10 cellular contexts compared by ENCODE assay signal in the genomic region with DNA sequence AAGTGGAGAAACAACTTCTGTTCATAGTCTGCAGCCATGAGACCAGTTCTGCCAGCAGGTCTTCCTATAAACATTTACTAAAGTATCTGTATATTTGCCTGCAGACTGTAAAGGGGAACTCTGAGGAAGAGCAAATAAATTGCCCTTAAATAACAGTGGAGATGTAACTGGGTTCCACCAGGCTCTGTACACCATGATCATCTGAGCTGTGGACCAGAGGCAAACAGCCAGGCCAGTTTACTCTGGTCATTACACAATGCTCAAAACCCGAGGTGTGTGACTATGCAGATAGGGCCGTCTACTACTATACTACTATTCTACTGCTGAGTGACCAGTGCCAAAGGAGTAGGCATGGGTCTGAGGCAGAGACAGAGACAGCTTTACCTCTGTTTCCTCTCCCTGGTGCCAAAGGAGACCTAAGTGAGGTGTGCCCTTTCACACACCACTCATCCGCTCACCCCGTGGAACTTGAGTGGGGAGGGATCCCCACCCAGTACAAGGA. TPM values are rescaled to one million over a fixed set of nuclear protein-coding genes. Genes with fewer than 3 reads are reported as not detected.
DNase-seq lines count a peak whose midpoint lies in the region; ATAC-seq, FAIRE-seq and TF ChIP-seq lines count a peak whose summit lies in the region.
"Had no signal": no experiment of that assay in that cellular context is flagged by ENCODE, and none has a peak within 500 bp of the region (broad histone marks: within the 10 kb centered on the region; RNA-seq: fewer than 3 reads in every experiment).

No MANE protein-coding gene starts in this region.

- no peak overlapping the region for H2AFZ ChIP-seq in astrocyte (ENCODE audit: low read depth, low read length)

- H3K9ac ChIP-seq in astrocyte (ENCODE audit: low read length) = peak overlapping the region; percentile 77

- H3K4me1 ChIP-seq in astrocyte (ENCODE audit: insufficient read depth, low read length) (peaks cover 37% of the 10 kb centered on the region), right lobe of liver (no peaks in the 10 kb centered on the region), tibial artery (peaks cover 0 to 66% (median 39%) of the 10 kb centered on the region in 4 donors)

- H3K36me3 ChIP-seq in astrocyte (ENCODE audit: insufficient read depth, low read length) (peaks cover 38% of the 10 kb centered on the region), right lobe of liver (no peaks in the 10 kb centered on the region), tibial artery (peaks cover 0 to 25% (median 22%) of the 10 kb centered on the region in 3 donors)

- H3K4me3 ChIP-seq in astrocyte (ENCODE audit: insufficient read depth, low read depth, low read length) = no peak overlapping the region
- no peak overlapping the region for H3K4me3 ChIP-seq in right lobe of liver
- no peak overlapping the region for H3K4me3 ChIP-seq in tibial artery

- H3K27ac ChIP-seq in astrocyte (ENCODE audit: low read depth, low read length) (peak overlapping the region; percentile 94), right lobe of liver (no peak overlapping the region), tibial artery (peak overlapping the region; percentile 70 to 72)

- H3K9me3 Mint-ChIP-seq in activated CD8-positive, alpha-beta memory T cell treated with anti-CD3 and anti-CD28 coated beads, Interleukin-2, amount 10 ng/mL, durations not matched to agents 7 days and 5 days (ENCODE audit: low read depth) = no peaks in the 10 kb centered on the region
- H3K9me3 Mint-ChIP-seq in astrocyte (ENCODE audit: unreplicated experiment) = no peaks in the 10 kb centered on the region

- H3K27me3 ChIP-seq in astrocyte (ENCODE audit: insufficient read depth, low read length) (no peaks in the 10 kb centered on the region), right lobe of liver (no peaks in the 10 kb centered on the region), tibial artery (no peaks in the 10 kb centered on the region)

- no peak overlapping the region for H3K4me3 Mint-ChIP-seq in activated CD8-positive, alpha-beta memory T cell treated with anti-CD3 and anti-CD28 coated beads, Interleukin-2, amount 10 ng/mL, durations not matched to agents 7 days and 5 days
- peak overlapping the region; percentile 43 for H3K4me3 Mint-ChIP-seq in astrocyte (ENCODE audit: unreplicated experiment)

- H3K9me3 ChIP-seq in astrocyte (ENCODE audit: insufficient read depth, low read depth, low read length) (no peaks in the 10 kb centered on the region), right lobe of liver (no peaks in the 10 kb centered on the region), tibial artery (no peaks in the 10 kb centered on the region)

- no peak for TF ChIP-seq CTCF in astrocyte (IDR thresholded peaks at IDR 0.05; ENCODE audit: insufficient read depth, low read depth, low read length)
- no peak for TF ChIP-seq CTCF in right lobe of liver (IDR thresholded peaks at IDR 0.05)
- no peak for TF ChIP-seq CTCF in tibial artery (IDR thresholded peaks at IDR 0.05)

- H3K4me1 Mint-ChIP-seq in activated CD8-positive, alpha-beta memory T cell treated with anti-CD3 and anti-CD28 coated beads, Interleukin-2, amount 10 ng/mL, durations not matched to agents 7 days and 5 days = peaks cover 61% of the 10 kb centered on the region
- peaks cover 42% of the 10 kb centered on the region for H3K4me1 Mint-ChIP-seq in astrocyte (ENCODE audit: low read depth, unreplicated experiment)

- CTCF ChIA-PET in activated CD8-positive, alpha-beta memory T cell treated with anti-CD3 and anti-CD28 coated beads, Interleukin-2, amount 10 ng/mL, durations not matched to agents 7 days and 5 days (lab: Charles Lee) = interaction anchor here (0.8 to 4.1 kb wide), 10 partner anchors 8 to 126 kb away, joined by 3 to 26 read pairs (median 4); partner anchors contain the start of gene COX14

- peaks cover 7% of the 10 kb centered on the region for H4K20me1 ChIP-seq in astrocyte (ENCODE audit: insufficient read depth, low read length)

- FAIRE-seq in astrocyte (lab: Jason Lieb, UNC) = no peak
- FAIRE-seq: islet of Langerhans had no signal

- peak overlapping the region; percentile 90 for H3K27ac Mint-ChIP-seq in activated CD8-positive, alpha-beta memory T cell treated with anti-CD3 and anti-CD28 coated beads, Interleukin-2, amount 10 ng/mL, durations not matched to agents 7 days and 5 days
- peak overlapping the region; percentile 95 for H3K27ac Mint-ChIP-seq in astrocyte (ENCODE audit: unreplicated experiment)

- peak overlapping the region; percentile 71 for H3K4me2 ChIP-seq in astrocyte (ENCODE audit: low read length)

- 34% methylated on average over 2 of the region's 4 CpGs for WGBS in right lobe of liver (ENCODE audit: insufficient coverage, low coverage, low lambda C conversion rate, missing lambda C conversion rate)

- no peak for DNase-seq in activated CD8-positive, alpha-beta memory T cell treated with anti-CD3 and anti-CD28 coated beads, Interleukin-2, amount 10 ng/mL, durations not matched to agents 7 days and 5 days
- DNase-seq in activated CD8-positive, alpha-beta memory T cell treated with anti-CD3 and anti-CD28 coated beads, Interleukin-2, amount 50 U/mL, for 4 hours = no peak
- DNase-seq in astrocyte (ENCODE audit: low read depth) (peak; percentile 60), right lobe of liver (no peak), tibial artery (peak in 1 of 2 donors; percentile 60), GDM1 (lab: John Stamatoyannopoulos, UW) (no peak), NCI-H2081 treated with DMSO at 0.1 percent for 48 hours (lab: John Stamatoyannopoulos, UW) (no peak)
- DNase-seq: NCI-H446 had no signal

- ATAC-seq in activated CD8-positive, alpha-beta memory T cell treated with anti-CD3 and anti-CD28 coated beads, Interleukin-2, amount 10 ng/mL, durations not matched to agents 7 days and 5 days = peak; percentile 2
- peak; percentile 25 to 67 (median 40) for ATAC-seq in right lobe of liver
- no peak for ATAC-seq in GM21528 (IDR thresholded peaks at IDR 0.05; ENCODE audit: low FRiP score, unreplicated experiment)

- intact Hi-C loops in right lobe of liver (cut with DNase I) = no loop called here
- intact Hi-C loops in tibial artery (cut with DNase I; ENCODE audit: low total_unique reads) = loop anchor here (10.0 kb wide), 1 partner anchor 126 kb away; no protein-coding TSS in a partner anchor

- no peak for TF ChIP-seq POLR2A in right lobe of liver (IDR thresholded peaks at IDR 0.05)

- H3K27me3 Mint-ChIP-seq in activated CD8-positive, alpha-beta memory T cell treated with anti-CD3 and anti-CD28 coated beads, Interleukin-2, amount 10 ng/mL, durations not matched to agents 7 days and 5 days = no peaks in the 10 kb centered on the region
- H3K27me3 Mint-ChIP-seq in astrocyte (ENCODE audit: low read depth, unreplicated experiment) = no peaks in the 10 kb centered on the region

- peaks cover 41% of the 10 kb centered on the region for H3K79me2 ChIP-seq in astrocyte (ENCODE audit: insufficient read depth, low read length)

- H3K36me3 Mint-ChIP-seq in activated CD8-positive, alpha-beta memory T cell treated with anti-CD3 and anti-CD28 coated beads, Interleukin-2, amount 10 ng/mL, durations not matched to agents 7 days and 5 days = peaks cover 25% of the 10 kb centered on the region
- H3K36me3 Mint-ChIP-seq in astrocyte (ENCODE audit: low read depth, unreplicated experiment) = peaks cover 12% of the 10 kb centered on the region

RNA-seq across cellular contexts. Expression of gene CERS5, which starts 21.2 kb away (rescaled TPM):
- 10 to 100 TPM; 55.0 to 56.3 TPM for total RNA-seq in activated CD8-positive, alpha-beta memory T cell treated with anti-CD3 and anti-CD28 coated beads, Interleukin-2, amount 10 ng/mL, durations not matched to agents 7 days and 5 days
- total RNA-seq in astrocyte (115 and 118 TPM in 2 replicates), right lobe of liver (10 to 100 TPM in 2 of 6 experiments, 1 to 10 TPM in 4; 5.0 to 12.0 (median 8.0) TPM)

Comparison
In these comparisons a context has a peak if more than half of its experiments do, and no peak if none do; other contexts are left out.
1. H3K27ac ChIP-seq: peak in astrocyte (single experiment) and tibial artery (2 of 2); none in right lobe of liver (0 of 3).